In genomic region chr14:72739446-72740405, GRCh38 we compare ENCODE assay signal across 17 cellular contexts.
"Had no signal": no experiment of that assay in that cellular context is flagged by ENCODE, and none has a peak within 500 bp of the region (broad histone marks: within the 10 kb centered on the region; RNA-seq: fewer than 3 reads in every experiment).

No MANE protein-coding gene starts in this region.

- H3K4me3 Mint-ChIP-seq: activated B cell treated with CpG ODN at 0.5 μM for 24 hours; activated CD4-positive, alpha-beta T cell treated with anti-CD3 and anti-CD28 coated beads, Interleukin-2, amount 10 ng/mL, durations not matched to agents 24 days and 14 days; activated T-helper 1 cell treated with anti-CD3 and anti-CD28 coated beads, Interleukin-12 subunit alpha, Interleukin-12 subunit beta, Interleukin-2, Interleukin-4 antibody, amounts not matched to agents 30 ng/mL and 10 ng/mL and 1 ng/mL, durations not matched to agents 14 hours and 24 hours and 36 hours; dendritic cell treated with granulocyte-macrophage colony-stimulating factor and Interleukin-4, amounts not matched to agents 40 ng/mL and 50 ng/mL, for 4 days; immature natural killer cell; nephron progenitor cell; T-helper 1 cell treated with Interleukin-12 subunit alpha and Interleukin-12 subunit beta and Interleukin-4 antibody, amounts not matched to agents 30 μg/mL and 1 μg/mL, for 36 hours had no signal

- H3K36me3 ChIP-seq: suprapubic skin, upper lobe of left lung had no signal

- H3K4me1 Mint-ChIP-seq: activated B cell treated with CpG ODN at 0.5 μM for 24 hours; activated CD4-positive, alpha-beta T cell treated with anti-CD3 and anti-CD28 coated beads, Interleukin-2, amount 10 ng/mL, durations not matched to agents 24 days and 14 days had no signal

- H3K4me3 ChIP-seq: suprapubic skin, upper lobe of left lung had no signal

- H3K9me3 Mint-ChIP-seq: activated B cell treated with CpG ODN at 0.5 μM for 24 hours; activated CD4-positive, alpha-beta T cell treated with anti-CD3 and anti-CD28 coated beads, Interleukin-2, amount 10 ng/mL, durations not matched to agents 24 days and 14 days; activated T-helper 1 cell treated with anti-CD3 and anti-CD28 coated beads, Interleukin-12 subunit alpha, Interleukin-12 subunit beta, Interleukin-2, Interleukin-4 antibody, amounts not matched to agents 30 ng/mL and 10 ng/mL and 1 ng/mL, durations not matched to agents 14 hours and 24 hours and 36 hours; dendritic cell treated with granulocyte-macrophage colony-stimulating factor and Interleukin-4, amounts not matched to agents 40 ng/mL and 50 ng/mL, for 4 days; immature natural killer cell; nephron progenitor cell; T-helper 1 cell treated with Interleukin-12 subunit alpha and Interleukin-12 subunit beta and Interleukin-4 antibody, amounts not matched to agents 30 μg/mL and 1 μg/mL, for 36 hours had no signal

- H3K9me3 ChIP-seq: suprapubic skin, upper lobe of left lung had no signal

- H3K27ac Mint-ChIP-seq: activated B cell treated with CpG ODN at 0.5 μM for 24 hours; activated CD4-positive, alpha-beta T cell treated with anti-CD3 and anti-CD28 coated beads, Interleukin-2, amount 10 ng/mL, durations not matched to agents 24 days and 14 days; activated T-helper 1 cell treated with anti-CD3 and anti-CD28 coated beads, Interleukin-12 subunit alpha, Interleukin-12 subunit beta, Interleukin-2, Interleukin-4 antibody, amounts not matched to agents 30 ng/mL and 10 ng/mL and 1 ng/mL, durations not matched to agents 14 hours and 24 hours and 36 hours; dendritic cell treated with granulocyte-macrophage colony-stimulating factor and Interleukin-4, amounts not matched to agents 40 ng/mL and 50 ng/mL, for 4 days; immature natural killer cell; T-helper 1 cell treated with Interleukin-12 subunit alpha and Interleukin-12 subunit beta and Interleukin-4 antibody, amounts not matched to agents 30 μg/mL and 1 μg/mL, for 36 hours had no signal

- H3K27me3 Mint-ChIP-seq: activated B cell treated with CpG ODN at 0.5 μM for 24 hours had no signal

- H3K27ac ChIP-seq: suprapubic skin, upper lobe of left lung had no signal

- H3K27me3 ChIP-seq: suprapubic skin, upper lobe of left lung had no signal

- H3K4me1 ChIP-seq: upper lobe of left lung had no signal

- H3K36me3 Mint-ChIP-seq: immature natural killer cell had no signal

- DNase-seq: activated B cell treated with CpG ODN at 0.5 μM for 24 hours; activated CD4-positive, alpha-beta T cell treated with anti-CD3 and anti-CD28 coated beads, Interleukin-2, amount 10 ng/mL, durations not matched to agents 24 days and 14 days; activated naive CD4-positive, alpha-beta T cell; central memory CD4-positive, alpha-beta T cell; glutamatergic neuron; immature natural killer cell; left colon; mammary epithelial cell; nephron progenitor cell; stimulated activated CD4-positive, alpha-beta T cell treated with anti-CD3 and anti-CD28 coated beads, Interleukin-12 subunit alpha, Interleukin-12 subunit beta, amount 100 ng/mL, for 4 hours; stimulated activated CD4-positive, alpha-beta T cell treated with anti-CD3 and anti-CD28 coated beads, Interleukin-2, amount 100 ng/mL, for 48 hours; stimulated activated naive CD4-positive, alpha-beta T cell treated with Interleukin-2 at 50 U/mL for 16 hours; upper lobe of left lung had no signal
